8 cellular contexts compared by ENCODE assay signal in genomic region chr15:52295421-52295991, GRCh38. TPM values are rescaled to one million over a fixed set of nuclear protein-coding genes. Genes with fewer than 3 reads are reported as not detected.
DNase-seq lines count a peak whose midpoint lies in the region; ATAC-seq, FAIRE-seq and TF ChIP-seq lines count a peak whose summit lies in the region.

A gene with protein sequence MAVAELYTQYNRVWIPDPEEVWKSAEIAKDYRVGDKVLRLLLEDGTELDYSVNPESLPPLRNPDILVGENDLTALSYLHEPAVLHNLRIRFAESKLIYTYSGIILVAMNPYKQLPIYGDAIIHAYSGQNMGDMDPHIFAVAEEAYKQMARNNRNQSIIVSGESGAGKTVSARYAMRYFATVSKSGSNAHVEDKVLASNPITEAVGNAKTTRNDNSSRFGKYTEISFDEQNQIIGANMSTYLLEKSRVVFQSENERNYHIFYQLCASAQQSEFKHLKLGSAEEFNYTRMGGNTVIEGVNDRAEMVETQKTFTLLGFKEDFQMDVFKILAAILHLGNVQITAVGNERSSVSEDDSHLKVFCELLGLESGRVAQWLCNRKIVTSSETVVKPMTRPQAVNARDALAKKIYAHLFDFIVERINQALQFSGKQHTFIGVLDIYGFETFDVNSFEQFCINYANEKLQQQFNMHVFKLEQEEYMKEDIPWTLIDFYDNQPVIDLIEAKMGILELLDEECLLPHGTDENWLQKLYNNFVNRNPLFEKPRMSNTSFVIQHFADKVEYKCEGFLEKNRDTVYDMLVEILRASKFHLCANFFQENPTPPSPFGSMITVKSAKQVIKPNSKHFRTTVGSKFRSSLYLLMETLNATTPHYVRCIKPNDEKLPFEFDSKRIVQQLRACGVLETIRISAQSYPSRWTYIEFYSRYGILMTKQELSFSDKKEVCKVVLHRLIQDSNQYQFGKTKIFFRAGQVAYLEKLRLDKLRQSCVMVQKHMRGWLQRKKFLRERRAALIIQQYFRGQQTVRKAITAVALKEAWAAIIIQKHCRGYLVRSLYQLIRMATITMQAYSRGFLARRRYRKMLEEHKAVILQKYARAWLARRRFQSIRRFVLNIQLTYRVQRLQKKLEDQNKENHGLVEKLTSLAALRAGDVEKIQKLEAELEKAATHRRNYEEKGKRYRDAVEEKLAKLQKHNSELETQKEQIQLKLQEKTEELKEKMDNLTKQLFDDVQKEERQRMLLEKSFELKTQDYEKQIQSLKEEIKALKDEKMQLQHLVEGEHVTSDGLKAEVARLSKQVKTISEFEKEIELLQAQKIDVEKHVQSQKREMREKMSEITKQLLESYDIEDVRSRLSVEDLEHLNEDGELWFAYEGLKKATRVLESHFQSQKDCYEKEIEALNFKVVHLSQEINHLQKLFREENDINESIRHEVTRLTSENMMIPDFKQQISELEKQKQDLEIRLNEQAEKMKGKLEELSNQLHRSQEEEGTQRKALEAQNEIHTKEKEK (N-terminal part only) (minus strand): TSS chr15:52295804. CDS start chr15:52295636, 168 bp downstream.

- CTCF ChIA-PET in CD4-positive, alpha-beta memory T cell (lab: Charles Lee; ENCODE audit: partially characterized antibody) = no interaction called here
- CTCF ChIA-PET in H1 (lab: Charles Lee; ENCODE audit: partially characterized antibody) = interaction anchor here (1.0 to 2.0 kb wide), 3 partner anchors 16 to 440 kb away, joined by 3 to 6 read pairs (median 4); no protein-coding TSS in a partner anchor

- H3K4me3 Mint-ChIP-seq in CD4-positive, alpha-beta memory T cell = peak within 1 kb of the TSS; percentile 12 to 64 (median 44)

- H4K5ac ChIP-seq in H1 (ENCODE audit: insufficient read length, low read depth, low read length) (peak within 1 kb of the TSS; percentile 77), mesendoderm (ENCODE audit: low read length) (no peak within 1 kb of the TSS)

- peaks cover 3% of the 10 kb centered on the region; the same call in 1 of the 2 replicates for H3K23me2 ChIP-seq in H1 (ENCODE audit: low read depth, low read length)

- H3K9ac ChIP-seq in H1 (replicated peaks in 1 of 4; ENCODE audit: extremely low read depth in 1 of 4, low read depth in 3 of 4, low read length in 3 of 4) (peak within 1 kb of the TSS; percentile 2 to 89 (median 61); a peak in 6 of 7 replicates), mesendoderm (ENCODE audit: low read length) (peak within 1 kb of the TSS; percentile 71)

- no peak within 1 kb of the TSS for H3K27ac ChIP-seq in CD4-positive, alpha-beta memory T cell (ENCODE audit: low read depth, low read length)
- no peak within 1 kb of the TSS for H3K27ac ChIP-seq in H1 (ENCODE audit: low read depth, low read length)
- no peak within 1 kb of the TSS for H3K27ac ChIP-seq in mesendoderm (ENCODE audit: low read depth, low read length)
- H3K27ac ChIP-seq in transverse colon = peak within 1 kb of the TSS; percentile 73 to 89 (median 82)

- TF ChIP-seq EP300 in H1 (IDR thresholded peaks at IDR 0.05; ENCODE audit: borderline replicate concordance in 1 of 2, low read depth in 2 of 2, low read length in 2 of 2) (no peak), transverse colon (IDR thresholded peaks at IDR 0.05; ENCODE audit: low read depth) (no peak)

- 2% methylated on average over 56 of the region's 65 CpGs; no CpG with 5 or more reads in 1 of the 2 experiments for WGBS in H1 (ENCODE audit: extremely low coverage in 1 of 2, insufficient coverage in 1 of 2, insufficient read length in 1 of 2, insufficient replicate concordance in 2 of 2, low coverage in 1 of 2, low lambda C conversion rate in 2 of 2, missing lambda C conversion rate in 1 of 2), 2 experiments
- WGBS in mesendoderm (ENCODE audit: extremely low coverage, insufficient coverage, low lambda C conversion rate) = no CpG with 5 or more reads among the region's 65 CpGs
- 4% methylated on average over 18 of the region's 65 CpGs; no CpG with 5 or more reads in 1 of the 2 donors for WGBS in transverse colon (ENCODE audit: low coverage in 1 of 2), 2 donors

- no peak within 1 kb of the TSS for H2BK12ac ChIP-seq in H1 (ENCODE audit: low read depth, low read length)

- H3K36me3 ChIP-seq in CD4-positive, alpha-beta memory T cell (ENCODE audit: insufficient read depth, low read length) = no peaks in the 10 kb centered on the region
- peaks cover 0 to 8% (median 0%) of the 10 kb centered on the region in 4 experiments; a peak in 3 of 8 replicates for H3K36me3 ChIP-seq in H1 (ENCODE audit: control insufficient read depth in 2 of 4, insufficient read depth in 4 of 4, low read length in 3 of 4)
- H3K36me3 ChIP-seq in mesendoderm (ENCODE audit: control insufficient read depth, insufficient read depth, low read length) = no peaks in the 10 kb centered on the region
- no peaks in the 10 kb centered on the region for H3K36me3 ChIP-seq in transverse colon

- H3K4me1 ChIP-seq in CD4-positive, alpha-beta memory T cell (ENCODE audit: insufficient read depth, low read length) = peaks cover 7% of the 10 kb centered on the region
- peaks cover 0 to 2% (median 0%) of the 10 kb centered on the region in 4 experiments; a peak in 2 of 7 replicates for H3K4me1 ChIP-seq in H1 (replicated peaks in 1 of 4; ENCODE audit: control insufficient read depth in 3 of 4, insufficient read depth in 4 of 4, low read length in 3 of 4)
- H3K4me1 ChIP-seq in mesendoderm (ENCODE audit: control insufficient read depth, low read depth, low read length) = no peaks in the 10 kb centered on the region
- H3K4me1 ChIP-seq in transverse colon = peaks cover 0 to 33% (median 16%) of the 10 kb centered on the region in 4 donors

- peaks cover 0 to 2% (median 0%) of the 10 kb centered on the region in 8 donors for H3K9me3 Mint-ChIP-seq in CD4-positive, alpha-beta memory T cell

- in situ Hi-C loops in transverse colon (cut with MboI; ENCODE audit: low pct_ligation_motif_present in 1 of 4, low pct_unique_long_range_greater_than_20kb in 1 of 4, low sequenced_read_pairs in 3 of 4) = no loop called here

- H3K27me3 ChIP-seq in CD4-positive, alpha-beta memory T cell (ENCODE audit: insufficient read depth, low read length) = peaks cover 11% of the 10 kb centered on the region
- H3K27me3 ChIP-seq in H1 (replicated peaks in 1 of 4; ENCODE audit: control insufficient read depth in 3 of 4, extremely low read depth in 1 of 4, insufficient read depth in 3 of 4, low read length in 3 of 4) (no peaks in the 10 kb centered on the region), mesendoderm (ENCODE audit: insufficient read depth, low read length, poor library complexity) (no peaks in the 10 kb centered on the region), transverse colon (peaks cover 27% of the 10 kb centered on the region)

- H3K9me3 ChIP-seq in CD4-positive, alpha-beta memory T cell (ENCODE audit: control insufficient read depth in 1 of 2, low read length in 2 of 2) = no peaks in the 10 kb centered on the region
- H3K9me3 ChIP-seq in H1 (ENCODE audit: insufficient read depth in 2 of 2, low read depth in 1 of 2, low read length in 1 of 2) (no peaks in the 10 kb centered on the region), transverse colon (no peaks in the 10 kb centered on the region)

- H3K4me2 ChIP-seq in H1 (ENCODE audit: insufficient read depth in 1 of 2, low read depth in 2 of 2, low read length in 2 of 2) (peak within 1 kb of the TSS; percentile 83), mesendoderm (ENCODE audit: low read length) (peak within 1 kb of the TSS; percentile 71)

- H2BK15ac ChIP-seq in H1 (ENCODE audit: low read length) = no peak within 1 kb of the TSS
- H2BK15ac ChIP-seq in mesendoderm (replicated peaks; ENCODE audit: low read depth) = no peak within 1 kb of the TSS

- no peak within 1 kb of the TSS for H3K56ac ChIP-seq in H1 (replicated peaks; ENCODE audit: insufficient read length, low read depth, low read length)
- peak within 1 kb of the TSS; percentile 85 for H3K56ac ChIP-seq in mesendoderm (ENCODE audit: low read length)

- H4K91ac ChIP-seq in H1 (replicated peaks; ENCODE audit: insufficient read length, low read length) = peak within 1 kb of the TSS; percentile 52

- H2BK120ac ChIP-seq in H1 (replicated peaks; ENCODE audit: low read depth, low read length) = peak within 1 kb of the TSS; percentile 34
- no peak within 1 kb of the TSS for H2BK120ac ChIP-seq in mesendoderm (ENCODE audit: low read depth, low read length)

- no peak within 1 kb of the TSS for H3K4ac ChIP-seq in H1 (replicated peaks; ENCODE audit: insufficient read length, low read depth, low read length)
- peak within 1 kb of the TSS; percentile 64 for H3K4ac ChIP-seq in mesendoderm (ENCODE audit: low read depth, low read length)

- H3K23ac ChIP-seq in H1 (ENCODE audit: insufficient read length) = no peak within 1 kb of the TSS
- no peak within 1 kb of the TSS for H3K23ac ChIP-seq in mesendoderm (ENCODE audit: low read length)

- peaks cover 18 to 30% of the 10 kb centered on the region in 2 donors for H3K27me3 Mint-ChIP-seq in CD4-positive, alpha-beta memory T cell

- no peak for ATAC-seq in GM18861 (IDR thresholded peaks at IDR 0.05; ENCODE audit: unreplicated experiment)
- no peak for ATAC-seq in GM21360 (IDR thresholded peaks at IDR 0.05; ENCODE audit: unreplicated experiment)

- H3K4me1 Mint-ChIP-seq in CD4-positive, alpha-beta memory T cell = peaks cover 0 to 8% (median under 1%) of the 10 kb centered on the region in 4 donors

- peak in 1 of 5 donors; percentile 7 for DNase-seq in CD4-positive, alpha-beta memory T cell
- DNase-seq in HT-29 (ENCODE audit: low spot score) (peak; percentile 92), RKO (ENCODE audit: low spot score) (peak; percentile 54), H1 (ENCODE audit: low read depth in 1 of 2, low spot score in 2 of 2) (peak; percentile 57 to 94), mesendoderm (peak; percentile 87), transverse colon (peak; percentile 91)

- H2BK5ac ChIP-seq in H1 (ENCODE audit: low read depth, low read length) (no peak within 1 kb of the TSS; the same call in 1 of the 2 replicates), mesendoderm (ENCODE audit: low read length) (no peak within 1 kb of the TSS)

- H2AK5ac ChIP-seq in H1 (ENCODE audit: low read depth, low read length) (no peak within 1 kb of the TSS), mesendoderm (ENCODE audit: low read length) (no peak within 1 kb of the TSS)

- POLR2A ChIA-PET in CD4-positive, alpha-beta memory T cell (lab: Charles Lee; ENCODE audit: partially characterized antibody) = no interaction called here
- POLR2A ChIA-PET in H1 (lab: Charles Lee; ENCODE audit: partially characterized antibody) = interaction anchor here (0.7 to 1.4 kb wide), 8 partner anchors 8 to 117 kb away, joined by 3 to 6 read pairs (median 4); no protein-coding TSS in a partner anchor

- no peak for TF ChIP-seq CTCF in H1 (IDR thresholded peaks at IDR 0.05; ENCODE audit: control extremely low read depth in 1 of 3, insufficient read depth in 1 of 3, low read depth in 1 of 3, low read length in 3 of 3)
- TF ChIP-seq CTCF in transverse colon (IDR thresholded peaks at IDR 0.05) = no peak

- peak within 1 kb of the TSS in 1 of 2 donors; percentile 22 for H3K4me3 ChIP-seq in CD4-positive, alpha-beta memory T cell (ENCODE audit: low read length in 2 of 2)
- H3K4me3 ChIP-seq in H1 (ENCODE audit: extremely low read depth in 1 of 4, insufficient read depth in 2 of 4, low read depth in 3 of 4, low read length in 4 of 4) (peak within 1 kb of the TSS; percentile 61 to 74 (median 66)), mesendoderm (ENCODE audit: low read length) (peak within 1 kb of the TSS; percentile 52), transverse colon (peak within 1 kb of the TSS; percentile 39 to 68 (median 57))

- peaks cover 0 to 2% of the 10 kb centered on the region in 2 experiments for H4K20me1 ChIP-seq in H1 (replicated peaks in 1 of 2; ENCODE audit: control insufficient read depth in 1 of 2, insufficient read depth in 2 of 2, low read length in 2 of 2)

- peak within 1 kb of the TSS; percentile 85; the same call in 1 of the 2 replicates for H4K8ac ChIP-seq in H1 (ENCODE audit: extremely low read depth, insufficient read depth, low read length)
- H4K8ac ChIP-seq in mesendoderm (ENCODE audit: low read depth, low read length) = no peak within 1 kb of the TSS

- H3K79me1 ChIP-seq in H1 (ENCODE audit: low read depth, low read length) (peaks cover 5% of the 10 kb centered on the region; the same call in 1 of the 2 replicates), mesendoderm (ENCODE audit: low read length) (no peaks in the 10 kb centered on the region)

- H3K18ac ChIP-seq in H1 (ENCODE audit: extremely low read depth, low read length) (peak within 1 kb of the TSS; percentile 14; the same call in 1 of the 2 replicates), mesendoderm (ENCODE audit: low read length) (no peak within 1 kb of the TSS)

- H3K79me2 ChIP-seq in H1 (ENCODE audit: control insufficient read depth in 1 of 2, insufficient read depth in 2 of 2, low read length in 2 of 2) (no peaks in the 10 kb centered on the region), mesendoderm (ENCODE audit: control insufficient read depth, insufficient read depth, low read length) (no peaks in the 10 kb centered on the region)

- no peak for TF ChIP-seq RAD21 in H1 (IDR thresholded peaks at IDR 0.05 in 1 of 2, conservative IDR thresholded peaks at IDR 0.05 in 1 of 2; ENCODE audit: low read depth in 2 of 2, low read length in 2 of 2)

- H2BK20ac ChIP-seq in H1 (ENCODE audit: low read length) = no peak within 1 kb of the TSS

- no peak within 1 kb of the TSS for H3K14ac ChIP-seq in H1 (ENCODE audit: insufficient read length)

- H2AFZ ChIP-seq in H1 (ENCODE audit: low read length) = peak within 1 kb of the TSS; percentile 58; the same call in 1 of the 2 replicates

- intact Hi-C loops in CD4-positive, alpha-beta memory T cell (cut with micrococcal nuclease) = no loop called here
- intact Hi-C loops in transverse colon (cut with DNase I; ENCODE audit: low total_unique reads) = no loop called here

- FAIRE-seq in H1 (lab: Jason Lieb, UNC) = no peak

- H3K27ac Mint-ChIP-seq in CD4-positive, alpha-beta memory T cell = peak within 1 kb of the TSS in 1 of 7 donors; percentile 39

- no peaks in the 10 kb centered on the region for H3K36me3 Mint-ChIP-seq in CD4-positive, alpha-beta memory T cell

- TF ChIP-seq POLR2A in H1 (IDR thresholded peaks at IDR 0.05; ENCODE audit: control extremely low read depth in 1 of 2, low read depth in 2 of 2, low read length in 2 of 2) = peak in 1 of 2 experiments; percentile 74; a peak in 2 of 3 replicates
- TF ChIP-seq POLR2A in transverse colon (IDR thresholded peaks at IDR 0.05) = peak; percentile 83

RNA-seq across cellular contexts. Expression of the gene that starts here (rescaled TPM):
- total RNA-seq in CD4-positive, alpha-beta memory T cell = under 1 TPM; 0.19 to 0.29 TPM
- polyA plus RNA-seq in CD4-positive, alpha-beta memory T cell = under 1 TPM in 1 of 2 donors, not detected in 1; 0.29 TPM
- total RNA-seq in HT-29 (2014; rRNA removed; shearing (Covaris generic)) = 15.9 and 23.4 TPM in 2 replicates
- 25.0 and 26.7 TPM in 2 replicates for total RNA-seq in H1 (2021; fragmentation: NEBNext Ultra II Directional; extraction: Animal tissue kit (Norgen Biotek cat#: 25700))
- 7.7 and 8.2 TPM in 2 replicates for polyA plus RNA-seq in H1 (2011; rRNA removed)
- polyA plus RNA-seq in H1 (2011; cell fraction: cytosol; rRNA removed) = 9.7 TPM
- polyA plus RNA-seq in H1 (2011; cell fraction: nucleus; rRNA removed) = 38.5 TPM
- polyA plus RNA-seq in H1 (2012, experiment 1 of 2) = 11.7 to 14.7 TPM (median 13.8 TPM) in 4 replicates
- polyA plus RNA-seq in H1 (2012, experiment 2 of 2) = 0.83 TPM
- 8.6 TPM for polyA plus RNA-seq in H1 (2013, experiment 1 of 2)
- 7.7 TPM for polyA plus RNA-seq in H1 (2013, experiment 2 of 2)
- polyA minus RNA-seq in H1 (2011; rRNA and poly(A)+ RNA removed) = 60.7 and 75.9 TPM in 2 replicates
- 19.1 TPM for polyA minus RNA-seq in H1 (2011; cell fraction: cytosol; rRNA and poly(A)+ RNA removed)
- 70.1 TPM for polyA minus RNA-seq in H1 (2011; cell fraction: nucleus; rRNA and poly(A)+ RNA removed)
- 7.4 TPM for polyA plus RNA-seq in mesendoderm (2013, experiment 1 of 2)
- 8.0 TPM for polyA plus RNA-seq in mesendoderm (2013, experiment 2 of 2)
- 100 to 1,000 TPM in 1 of 4 donors, 10 to 100 TPM in 3; 56.1 to 151 (median 84.5) TPM for total RNA-seq in transverse colon

Comparison
In these comparisons a context has a peak if more than half of its experiments do, and no peak if none do; other contexts are left out.
1. RNA of the gene that starts here (total RNA-seq): 56.1 to 151 TPM in transverse colon, 25.0 to 26.7 TPM in H1 and 15.9 to 23.4 TPM in HT-29; 0.19 to 0.29 TPM in CD4-positive, alpha-beta memory T cell; every median in the first group is over 10 times any median in the second.
2. H3K27ac ChIP-seq: peak in transverse colon (4 of 4); none in CD4-positive, alpha-beta memory T cell (single experiment), H1 (single experiment) and mesendoderm (single experiment).